In genomic region chr10:36725581-36726520, GRCh38 we compare ENCODE assay signal across 8 cellular contexts.
DNase-seq lines count a peak whose midpoint lies in the region; ATAC-seq lines count a peak whose summit lies in the region.

No MANE protein-coding gene starts in this region.

- peaks cover 0 to 4% (median 0%) of the 10 kb centered on the region in 3 donors for H3K27me3 Mint-ChIP-seq in naive B cell

- H3K36me3 ChIP-seq in H7 (replicated peaks; ENCODE audit: control insufficient read depth, insufficient read depth, low read length): no peaks in the 10 kb centered on the region

- peaks cover 0 to 2% (median 0%) of the 10 kb centered on the region in 7 donors for H3K9me3 Mint-ChIP-seq in naive B cell

- no peak overlapping the region for H3K4me3 Mint-ChIP-seq in naive B cell

- no peaks in the 10 kb centered on the region for H3K36me3 Mint-ChIP-seq in naive B cell

- H3K27me3 ChIP-seq in H7 (ENCODE audit: control insufficient read depth, insufficient read depth, low read length): no peaks in the 10 kb centered on the region

- ATAC-seq in naive B cell (ENCODE audit: low read depth in 2 of 2) (peak in 1 of 2 donors; percentile 40), GM21786 (IDR thresholded peaks at IDR 0.05; ENCODE audit: unreplicated experiment) (no peak), HG03097 (IDR thresholded peaks at IDR 0.05; ENCODE audit: low FRiP score, unreplicated experiment) (no peak)
- no peak for ATAC-seq in activated CD4-positive, CD25-positive, alpha-beta regulatory T cell treated with anti-CD3 and anti-CD28 coated beads, Interleukin-2, amount 50 U/mL, for 24 hours

- no peak overlapping the region for H3K4me3 ChIP-seq in H7 (ENCODE audit: insufficient read depth, low read depth, low read length)

- H3K4me1 Mint-ChIP-seq in naive B cell: no peaks in the 10 kb centered on the region

- DNase-seq in H7: peak; percentile 76
- DNase-seq in NCI-H345 treated with DMSO at 0.1 percent for 48 hours (lab: John Stamatoyannopoulos, UW; ENCODE audit: unreplicated experiment): peak; percentile 47
- peak; percentile 54 to 68 for DNase-seq in dermis microvascular lymphatic vessel endothelial cell (ENCODE audit: low read depth in 2 of 2)
- DNase-seq in naive B cell: peak; percentile 12
- DNase-seq in T-helper 2 cell: no peak

- H3K27ac Mint-ChIP-seq in naive B cell: peak overlapping the region in 1 of 6 donors; percentile 48

Comparison
In these comparisons a context has a peak if more than half of its experiments do, and no peak if none do; other contexts are left out.
1. DNase-seq: peak in H7 (single experiment), NCI-H345 treated with DMSO at 0.1 percent for 48 hours (single experiment), dermis microvascular lymphatic vessel endothelial cell (2 of 2) and naive B cell (single experiment); none in T-helper 2 cell (0 of 5).